In the genomic region with DNA sequence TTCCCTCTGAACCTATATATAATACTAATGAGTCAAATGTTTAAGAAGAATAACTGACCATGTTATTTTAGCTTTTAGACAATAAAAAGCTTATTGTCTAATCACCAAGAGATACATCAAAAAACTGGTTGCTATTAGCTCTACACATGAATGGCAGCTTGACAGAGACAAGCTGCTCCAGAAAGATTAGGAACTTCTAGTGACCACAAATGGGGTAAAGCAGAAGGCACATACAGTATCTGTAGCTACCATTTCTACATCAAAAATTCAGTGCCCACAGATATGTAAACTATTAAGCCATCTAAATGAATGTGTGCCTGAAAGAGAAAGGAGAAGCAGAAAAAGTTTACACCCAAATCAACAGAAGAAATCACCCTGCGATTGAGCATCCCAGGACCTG, we compare ENCODE assay signal across 15 cellular contexts. TPM values are rescaled to one million over a fixed set of nuclear protein-coding genes. Genes with fewer than 3 reads are reported as not detected.
DNase-seq lines count a peak whose midpoint lies in the region; ATAC-seq and TF ChIP-seq lines count a peak whose summit lies in the region.
"Had no signal": no experiment of that assay in that cellular context is flagged by ENCODE, and none has a peak within 500 bp of the region (broad histone marks: within the 10 kb centered on the region; RNA-seq: fewer than 3 reads in every experiment).

No MANE protein-coding gene starts in this region.

- H3K9me3 ChIP-seq in CD4-positive, CD25-positive, alpha-beta regulatory T cell (ENCODE audit: control insufficient read depth in 2 of 2, low read length in 2 of 2) = no peaks in the 10 kb centered on the region
- no peaks in the 10 kb centered on the region for H3K9me3 ChIP-seq in DND-41 (ENCODE audit: insufficient read depth, low read length, severe bottlenecking)
- H3K9me3 ChIP-seq: right lobe of liver had no signal

- H3K9me3 Mint-ChIP-seq in CD4-positive, CD25-positive, alpha-beta regulatory T cell = no peaks in the 10 kb centered on the region
- no peaks in the 10 kb centered on the region for H3K9me3 Mint-ChIP-seq in activated CD4-positive, alpha-beta memory T cell treated with anti-CD3 and anti-CD28 coated beads for 36 hours
- no peaks in the 10 kb centered on the region for H3K9me3 Mint-ChIP-seq in mesothelial cell of epicardium

- peak overlapping the region; percentile 7 to 79 (median 46) for H3K4me3 Mint-ChIP-seq in CD4-positive, CD25-positive, alpha-beta regulatory T cell
- H3K4me3 Mint-ChIP-seq in activated CD4-positive, alpha-beta memory T cell treated with anti-CD3 and anti-CD28 coated beads for 36 hours = peak overlapping the region; percentile 12
- H3K4me3 Mint-ChIP-seq in mesothelial cell of epicardium = peak overlapping the region; percentile 37

- peak overlapping the region in 2 of 3 donors; percentile 11 to 71 for H3K27ac Mint-ChIP-seq in CD4-positive, CD25-positive, alpha-beta regulatory T cell
- no peak overlapping the region for H3K27ac Mint-ChIP-seq in activated CD4-positive, alpha-beta memory T cell treated with anti-CD3 and anti-CD28 coated beads for 36 hours
- no peak overlapping the region for H3K27ac Mint-ChIP-seq in mesothelial cell of epicardium

- ATAC-seq in CD4-positive, CD25-positive, alpha-beta regulatory T cell (ENCODE audit: low read depth in 2 of 2) = no peak
- ATAC-seq in DND-41 (ENCODE audit: insufficient read depth, low read depth) = no peak
- ATAC-seq in HG03565 (IDR thresholded peaks at IDR 0.05; ENCODE audit: unreplicated experiment) = no peak
- ATAC-seq in GM21423 (IDR thresholded peaks at IDR 0.05; ENCODE audit: unreplicated experiment) = no peak
- ATAC-seq in GM18868 (IDR thresholded peaks at IDR 0.05; ENCODE audit: unreplicated experiment) = no peak
- ATAC-seq: right lobe of liver had no signal

- peaks cover 3% of the 10 kb centered on the region for H3K36me3 Mint-ChIP-seq in CD4-positive, CD25-positive, alpha-beta regulatory T cell
- H3K36me3 Mint-ChIP-seq in activated CD4-positive, alpha-beta memory T cell treated with anti-CD3 and anti-CD28 coated beads for 36 hours = peaks cover 7% of the 10 kb centered on the region
- peaks cover 2% of the 10 kb centered on the region for H3K36me3 Mint-ChIP-seq in mesothelial cell of epicardium

- POLR2A ChIA-PET in activated CD4-positive, alpha-beta memory T cell treated with anti-CD3 and anti-CD28 coated beads for 36 hours (lab: Charles Lee) = no interaction called here

- peaks cover 24 to 72% (median 49%) of the 10 kb centered on the region in 4 donors for H3K4me1 Mint-ChIP-seq in CD4-positive, CD25-positive, alpha-beta regulatory T cell
- peaks cover 47% of the 10 kb centered on the region for H3K4me1 Mint-ChIP-seq in activated CD4-positive, alpha-beta memory T cell treated with anti-CD3 and anti-CD28 coated beads for 36 hours (ENCODE audit: low read depth)
- peaks cover 27% of the 10 kb centered on the region for H3K4me1 Mint-ChIP-seq in mesothelial cell of epicardium

- peaks cover 3% of the 10 kb centered on the region for H3K36me3 ChIP-seq in CD4-positive, CD25-positive, alpha-beta regulatory T cell (ENCODE audit: control insufficient read depth, insufficient read depth, low read length)
- peaks cover 7% of the 10 kb centered on the region for H3K36me3 ChIP-seq in DND-41 (ENCODE audit: insufficient read depth, low read length)

- CTCF ChIA-PET in activated CD4-positive, alpha-beta memory T cell treated with anti-CD3 and anti-CD28 coated beads for 36 hours (lab: Charles Lee) = interaction anchor here (0.7 kb wide), 1 partner anchor 624 kb away, joined by 4 read pairs; no protein-coding TSS in a partner anchor

- no peak overlapping the region for H3K27ac ChIP-seq in CD4-positive, CD25-positive, alpha-beta regulatory T cell (ENCODE audit: insufficient read depth, low read length, poor library complexity, severe bottlenecking)
- no peak overlapping the region for H3K27ac ChIP-seq in DND-41 (ENCODE audit: low read length)
- H3K27ac ChIP-seq: right lobe of liver had no signal

- H3K79me2 ChIP-seq in DND-41 (ENCODE audit: insufficient read depth, low read length) = peaks cover 95% of the 10 kb centered on the region

- H3K27me3 Mint-ChIP-seq in CD4-positive, CD25-positive, alpha-beta regulatory T cell = no peaks in the 10 kb centered on the region
- H3K27me3 Mint-ChIP-seq in activated CD4-positive, alpha-beta memory T cell treated with anti-CD3 and anti-CD28 coated beads for 36 hours = no peaks in the 10 kb centered on the region
- H3K27me3 Mint-ChIP-seq in mesothelial cell of epicardium (ENCODE audit: low read depth) = no peaks in the 10 kb centered on the region

- H3K4me2 ChIP-seq in DND-41 (ENCODE audit: insufficient read depth, low read length) = peak overlapping the region; percentile 32; the same call in 1 of the 2 replicates

- no peak overlapping the region for H2AFZ ChIP-seq in DND-41 (ENCODE audit: low read depth, low read length)

- H3K9ac ChIP-seq in DND-41 (ENCODE audit: low read depth, low read length) = no peak overlapping the region

- DNase-seq in CD4-positive, CD25-positive, alpha-beta regulatory T cell = no peak
- no peak for DNase-seq in DND-41
- DNase-seq in activated CD4-positive, alpha-beta memory T cell treated with anti-CD3 and anti-CD28 coated beads for 36 hours = no peak
- no peak for DNase-seq in mesothelial cell of epicardium (ENCODE audit: low spot score in 2 of 2, unreplicated experiment in 2 of 2)
- DNase-seq: activated CD4-positive, CD25-positive, alpha-beta regulatory T cell; activated CD8-positive, alpha-beta memory T cell treated with anti-CD3 and anti-CD28 coated beads, Interleukin-2, amount 50 U/mL, for 4 hours; amniotic stem cell; DMS79; foreskin fibroblast; NCI-H2081 treated with DMSO at 0.1 percent for 48 hours; NCI-H524; right lobe of liver had no signal

- H4K20me1 ChIP-seq in DND-41 (ENCODE audit: insufficient read depth, low read length) = peaks cover 10% of the 10 kb centered on the region; the same call in 1 of the 2 replicates

- H3K4me1 ChIP-seq in CD4-positive, CD25-positive, alpha-beta regulatory T cell (ENCODE audit: control insufficient read depth, insufficient read depth, low read length, poor library complexity, severe bottlenecking) = peaks cover 23% of the 10 kb centered on the region
- H3K4me1 ChIP-seq in DND-41 (ENCODE audit: insufficient read depth, low read length) = peaks cover 38% of the 10 kb centered on the region

- intact Hi-C loops in activated CD4-positive, alpha-beta memory T cell treated with anti-CD3 and anti-CD28 coated beads for 36 hours (cut with micrococcal nuclease) = loop anchor here (5.0 kb wide), 1 partner anchor 628 kb away; the partner anchor contains the start of genes ALDH6A1 and LIN52

- TF ChIP-seq CTCF in DND-41 (IDR thresholded peaks at IDR 0.05; ENCODE audit: borderline replicate concordance, extremely low read depth, low read length, poor library complexity, severe bottlenecking) = no peak
- no peak for TF ChIP-seq CTCF in mesothelial cell of epicardium (IDR thresholded peaks at IDR 0.05; ENCODE audit: unreplicated experiment)

- no peaks in the 10 kb centered on the region for H3K27me3 ChIP-seq in CD4-positive, CD25-positive, alpha-beta regulatory T cell (ENCODE audit: control insufficient read depth, insufficient read depth, low read length)
- H3K27me3 ChIP-seq in DND-41 (ENCODE audit: insufficient read depth, low read length, poor library complexity) = no peaks in the 10 kb centered on the region
- H3K27me3 ChIP-seq: right lobe of liver had no signal

- no peak overlapping the region for H3K4me3 ChIP-seq in CD4-positive, CD25-positive, alpha-beta regulatory T cell (ENCODE audit: low read depth, low read length)
- no peak overlapping the region for H3K4me3 ChIP-seq in DND-41 (ENCODE audit: low read depth in 1 of 2, low read length in 2 of 2)
- H3K4me3 ChIP-seq: right lobe of liver had no signal

RNA-seq across cellular contexts. Expression of gene AREL1, which starts 2.4 kb away (rescaled TPM):
- 47.0 TPM for total RNA-seq in CD4-positive, CD25-positive, alpha-beta regulatory T cell
- polyA plus RNA-seq in CD4-positive, CD25-positive, alpha-beta regulatory T cell = 10 to 100 TPM; 18.3 to 25.7 (median 20.8) TPM
- 10 to 100 TPM; 31.9 to 34.6 TPM for total RNA-seq in activated CD4-positive, alpha-beta memory T cell treated with anti-CD3 and anti-CD28 coated beads for 36 hours
- 43.8 to 55.5 TPM (median 49.1 TPM) in 3 replicates for total RNA-seq in mesothelial cell of epicardium

RNA-seq across cellular contexts. Expression of gene FCF1, which starts 2.5 kb away (rescaled TPM):
- total RNA-seq in CD4-positive, CD25-positive, alpha-beta regulatory T cell = 35.5 TPM
- 10 to 100 TPM; 20.9 to 29.6 (median 27.9) TPM for polyA plus RNA-seq in CD4-positive, CD25-positive, alpha-beta regulatory T cell
- 10 to 100 TPM; 72.1 to 72.5 TPM for total RNA-seq in activated CD4-positive, alpha-beta memory T cell treated with anti-CD3 and anti-CD28 coated beads for 36 hours
- total RNA-seq in mesothelial cell of epicardium = 43.9 to 46.8 TPM (median 44.5 TPM) in 3 replicates

RNA-seq across cellular contexts. Expression of gene YLPM1, which starts 52.6 kb away (rescaled TPM):
- 93.2 TPM for total RNA-seq in CD4-positive, CD25-positive, alpha-beta regulatory T cell
- 10 to 100 TPM; 10.5 to 12.6 (median 11.5) TPM for polyA plus RNA-seq in CD4-positive, CD25-positive, alpha-beta regulatory T cell
- total RNA-seq in activated CD4-positive, alpha-beta memory T cell treated with anti-CD3 and anti-CD28 coated beads for 36 hours = 10 to 100 TPM; 46.3 to 51.8 TPM
- total RNA-seq in mesothelial cell of epicardium = 125 to 135 TPM (median 125 TPM) in 3 replicates

Comparison
In these comparisons a context has a peak if more than half of its experiments do, and no peak if none do; other contexts are left out.
1. H3K27ac Mint-ChIP-seq: peak in CD4-positive, CD25-positive, alpha-beta regulatory T cell (2 of 3); none in activated CD4-positive, alpha-beta memory T cell treated with anti-CD3 and anti-CD28 coated beads for 36 hours (single experiment) and mesothelial cell of epicardium (single experiment).
2. Peak in every context shown above with its lines, with median percentiles within 50 percentile points of each other: H3K4me3 Mint-ChIP-seq.